In the genomic region with DNA sequence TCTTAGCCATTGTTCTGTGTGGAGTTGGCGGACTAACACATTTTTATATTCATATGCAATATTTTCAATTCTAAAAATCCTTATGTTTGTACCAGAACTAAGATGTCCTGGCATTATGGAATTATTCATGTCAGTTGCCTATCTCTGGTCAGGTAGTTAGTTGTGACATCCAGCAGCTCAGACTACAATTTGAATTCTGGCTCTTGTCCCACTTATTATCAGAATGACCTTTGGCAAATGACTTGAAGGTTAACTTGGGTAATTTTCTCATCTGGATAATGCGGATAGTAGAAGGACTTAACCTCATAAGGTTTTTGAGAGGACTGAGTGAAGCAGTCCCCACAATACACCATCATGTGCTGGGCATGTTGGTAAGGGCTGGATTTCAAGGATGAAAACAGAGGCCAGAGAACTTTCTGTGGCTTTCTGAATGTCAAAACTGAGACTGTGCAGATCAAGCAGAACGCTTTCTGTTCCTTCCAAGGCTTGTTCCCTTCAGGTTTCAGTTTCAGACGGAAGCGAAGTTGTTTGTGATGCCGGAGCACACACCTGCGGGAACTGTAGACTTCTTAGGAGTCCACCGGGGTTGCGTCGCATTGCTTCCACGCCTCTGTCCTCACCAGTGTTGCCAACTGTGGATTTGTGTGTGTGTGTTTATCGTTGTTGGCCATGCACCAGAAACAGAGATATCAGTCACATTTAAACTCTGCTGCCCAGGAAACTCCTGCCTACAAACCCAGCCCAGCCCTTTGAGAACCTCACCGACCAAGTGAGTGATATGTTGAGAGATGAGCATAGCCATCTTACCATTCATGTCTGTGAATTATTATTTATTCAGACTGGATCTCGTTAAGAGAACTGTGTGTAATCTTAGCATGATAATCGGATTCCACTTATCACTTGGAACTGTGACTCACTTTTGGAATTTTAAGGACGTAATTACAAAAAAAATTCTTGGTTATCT, we compare ENCODE assay signal across 9 cellular contexts.
A peak's percentile ranks its signal among the peaks of the same experiment; 100 is the strongest.
DNase-seq lines count a peak whose midpoint lies in the region; ATAC-seq, FAIRE-seq and TF ChIP-seq lines count a peak whose summit lies in the region.
"Had no signal": no experiment of that assay in that cellular context is flagged by ENCODE, and none has a peak within 500 bp of the region (broad histone marks: within the 10 kb centered on the region; RNA-seq: fewer than 3 reads in every experiment).

No MANE protein-coding gene starts in this region.

- H3K9me3 ChIP-seq in heart left ventricle (peaks cover 0 to 10% (median 2%) of the 10 kb centered on the region in 12 donors), upper lobe of left lung (no peaks in the 10 kb centered on the region)

- H3K4me1 Mint-ChIP-seq in T-cell: no peaks in the 10 kb centered on the region

- H3K27me3 Mint-ChIP-seq in T-cell: peaks cover 0 to 12% of the 10 kb centered on the region in 2 donors

- H3K9me3 Mint-ChIP-seq in T-cell: peaks cover 0 to 4% (median 4%) of the 10 kb centered on the region in 3 donors

- CTCF ChIA-PET in T-cell (lab: Charles Lee): no interaction called here

- DNase-seq in heart left ventricle: peak in 4 of 5 donors; percentile 22 to 43 (median 34)
- no peak for DNase-seq in upper lobe of left lung
- DNase-seq in NCI-H1105 (lab: John Stamatoyannopoulos, UW): no peak
- DNase-seq in T-cell: no peak
- no peak for DNase-seq in H54 (ENCODE audit: insufficient read length, low spot score)
- no peak for DNase-seq in cerebellum (ENCODE audit: low spot score)
- DNase-seq: substantia nigra had no signal

- H3K36me3 ChIP-seq in heart left ventricle (no peaks in the 10 kb centered on the region), upper lobe of left lung (no peaks in the 10 kb centered on the region)

- no peak for FAIRE-seq in H54 (lab: Jason Lieb, UNC)

- H3K27ac ChIP-seq in heart left ventricle: peak overlapping the region; percentile 11 to 79 (median 73)
- H3K27ac ChIP-seq in upper lobe of left lung: peak overlapping the region; percentile 11 to 60 (median 33)

- H3K4me1 ChIP-seq in heart left ventricle: peaks cover 0 to 45% (median 21%) of the 10 kb centered on the region in 12 donors
- peaks cover 3 to 27% (median 7%) of the 10 kb centered on the region in 4 donors for H3K4me1 ChIP-seq in upper lobe of left lung

- H3K36me3 Mint-ChIP-seq in T-cell: no peaks in the 10 kb centered on the region

- intact Hi-C loops in heart left ventricle (cut with DNase I): no loop called here

- H3K4me3 ChIP-seq in heart left ventricle (peak overlapping the region in 9 of 12 donors; percentile 18 to 52 (median 34)), upper lobe of left lung (peak overlapping the region in 1 of 4 donors; percentile 26)

- POLR2A ChIA-PET in T-cell (lab: Charles Lee): no interaction called here

- no peak overlapping the region for H3K4me3 Mint-ChIP-seq in T-cell

- WGBS in heart left ventricle, 4 donors: 14 to 20% (median 18%) methylated on average over 14 to 16 of the region's 16 CpGs
- 47 to 53% methylated on average over 16 of the region's 16 CpGs for WGBS in upper lobe of left lung, 2 donors

- no peak for TF ChIP-seq POLR2A in heart left ventricle (IDR thresholded peaks at IDR 0.05)
- no peak for TF ChIP-seq POLR2A in upper lobe of left lung (IDR thresholded peaks at IDR 0.05)
- TF ChIP-seq POLR2A in H54 (IDR thresholded peaks at IDR 0.05; ENCODE audit: low read depth, low read length): no peak

- TF ChIP-seq CTCF in heart left ventricle (IDR thresholded peaks at IDR 0.05) (no peak), upper lobe of left lung (IDR thresholded peaks at IDR 0.05) (no peak)

- ATAC-seq in GM21367 (IDR thresholded peaks at IDR 0.05; ENCODE audit: unreplicated experiment): peak; percentile 94
- ATAC-seq in HG03558 (IDR thresholded peaks at IDR 0.05; ENCODE audit: extremely low read depth, unreplicated experiment): peak; percentile 71
- peak; percentile 54 to 86 (median 77) for ATAC-seq in heart left ventricle
- peak; percentile 62 to 79 for ATAC-seq in upper lobe of left lung (ENCODE audit: low FRiP score in 2 of 2)
- ATAC-seq in T-cell (replicated peaks in 1 of 4): no peak

- H3K27me3 ChIP-seq in heart left ventricle (no peaks in the 10 kb centered on the region), upper lobe of left lung (no peaks in the 10 kb centered on the region)

- H3K27ac Mint-ChIP-seq in T-cell: no peak overlapping the region

- TF ChIP-seq EP300 in upper lobe of left lung (IDR thresholded peaks at IDR 0.05): no peak

Comparison
In these comparisons a context has a peak if more than half of its experiments do, and no peak if none do; other contexts are left out.
1. ATAC-seq: peak in GM21367 (single experiment), HG03558 (single experiment), heart left ventricle (4 of 4) and upper lobe of left lung (2 of 2); none in T-cell (0 of 4).
2. DNase-seq: peak in heart left ventricle (4 of 5); none in upper lobe of left lung (0 of 2), NCI-H1105 (single experiment), T-cell (0 of 34), H54 (single experiment) and cerebellum (single experiment).